Comparison of ENCODE assay signal across 1 cellular context in genomic region chr2:62144689-62145477, GRCh38.
TF ChIP-seq lines count a peak whose summit lies in the region.

No MANE protein-coding gene starts in this region.

TF ChIP-seq in HepG2, 621 proteins besides CTCF, POLR2A, EP300 and RAD21 (continued from another document):
- TF ChIP-seq MIER3 (CRISPR knock-in tag; IDR thresholded peaks at IDR 0.05; ENCODE audit: borderline replicate concordance): no peak
- no peak for TF ChIP-seq HMGXB4 (CRISPR knock-in tag; IDR thresholded peaks at IDR 0.05; ENCODE audit: borderline replicate concordance in 1 of 2, low read depth in 1 of 2)
- no peak for TF ChIP-seq NFE2 (CRISPR knock-in tag; IDR thresholded peaks at IDR 0.05)
- no peak for TF ChIP-seq ZNF670 (CRISPR knock-in tag; IDR thresholded peaks at IDR 0.05; ENCODE audit: borderline replicate concordance)
- TF ChIP-seq ZSCAN20 (CRISPR knock-in tag; IDR thresholded peaks at IDR 0.05; ENCODE audit: borderline replicate concordance): no peak
- no peak for TF ChIP-seq FOXA3 (CRISPR knock-in tag; IDR thresholded peaks at IDR 0.05)
- TF ChIP-seq ZNF598 (CRISPR knock-in tag; IDR thresholded peaks at IDR 0.05; ENCODE audit: borderline replicate concordance): no peak
- TF ChIP-seq ZNF256 (CRISPR knock-in tag; conservative IDR thresholded peaks at IDR 0.05): no peak
